ENCODE assay signal across 9 cellular contexts in the genomic region with DNA sequence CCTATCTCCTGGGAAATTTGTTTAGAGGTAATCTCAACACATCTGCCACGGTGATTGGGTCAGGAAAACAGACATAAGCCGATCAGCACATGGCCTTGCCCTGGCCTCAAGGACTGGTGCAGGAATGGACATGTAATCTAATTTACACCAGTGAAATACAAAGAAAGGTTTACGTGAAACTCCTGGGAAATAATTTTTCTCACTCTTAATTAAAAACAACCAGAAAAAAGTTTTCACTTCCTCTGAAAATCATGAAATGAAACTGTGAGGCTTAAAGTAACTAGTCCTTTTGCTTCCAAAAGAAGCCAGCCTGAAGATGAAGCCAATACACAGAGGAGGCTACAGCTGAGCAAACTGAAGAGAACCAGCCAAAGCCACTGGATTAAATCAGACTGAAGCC.
DNase-seq lines count a peak whose midpoint lies in the region; ATAC-seq lines count a peak whose summit lies in the region.
"Had no signal": no experiment of that assay in that cellular context is flagged by ENCODE, and none has a peak within 500 bp of the region (broad histone marks: within the 10 kb centered on the region; RNA-seq: fewer than 3 reads in every experiment).

No MANE protein-coding gene starts in this region.

- H3K9ac ChIP-seq in adipocyte (ENCODE audit: low read length) = no peak overlapping the region

- H3K9me3 ChIP-seq in adipocyte (ENCODE audit: control insufficient read depth, low read length) = no peaks in the 10 kb centered on the region

- no peak for DNase-seq in adipocyte (ENCODE audit: low read depth)
- DNase-seq in stimulated activated naive CD4-positive, alpha-beta T cell (lab: John Stamatoyannopoulos, UW) = no peak
- DNase-seq in HCEC 1CT = no peak
- no peak for DNase-seq in NCI-H146 (lab: John Stamatoyannopoulos, UW)
- DNase-seq: stimulated activated CD4-positive, alpha-beta T cell treated with anti-CD3 and anti-CD28 coated beads, Interleukin-1b, Interleukin-23, amount 100 ng/mL, for 48 hours had no signal

- ATAC-seq in GM18498 (IDR thresholded peaks at IDR 0.05; ENCODE audit: unreplicated experiment) = peak; percentile 95
- ATAC-seq in GM21423 (IDR thresholded peaks at IDR 0.05; ENCODE audit: unreplicated experiment) = peak; percentile 98
- ATAC-seq in HG03159 (IDR thresholded peaks at IDR 0.05; ENCODE audit: unreplicated experiment) = peak; percentile 96
- ATAC-seq in esophagus mucosa = no peak

- H3K4me3 ChIP-seq in adipocyte (ENCODE audit: low read length) = peak overlapping the region; percentile 45

- H3K27me3 ChIP-seq in adipocyte (replicated peaks; ENCODE audit: control insufficient read depth, insufficient read depth, low read length) = peaks cover 4% of the 10 kb centered on the region

- no peaks in the 10 kb centered on the region for H3K36me3 ChIP-seq in adipocyte (ENCODE audit: control insufficient read depth, insufficient read depth, low read length, severe bottlenecking)

- peaks cover 15% of the 10 kb centered on the region for H3K4me1 ChIP-seq in adipocyte (ENCODE audit: control insufficient read depth, insufficient read depth, low read length)
